ENCODE assay signal across 8 cellular contexts in the genomic region with DNA sequence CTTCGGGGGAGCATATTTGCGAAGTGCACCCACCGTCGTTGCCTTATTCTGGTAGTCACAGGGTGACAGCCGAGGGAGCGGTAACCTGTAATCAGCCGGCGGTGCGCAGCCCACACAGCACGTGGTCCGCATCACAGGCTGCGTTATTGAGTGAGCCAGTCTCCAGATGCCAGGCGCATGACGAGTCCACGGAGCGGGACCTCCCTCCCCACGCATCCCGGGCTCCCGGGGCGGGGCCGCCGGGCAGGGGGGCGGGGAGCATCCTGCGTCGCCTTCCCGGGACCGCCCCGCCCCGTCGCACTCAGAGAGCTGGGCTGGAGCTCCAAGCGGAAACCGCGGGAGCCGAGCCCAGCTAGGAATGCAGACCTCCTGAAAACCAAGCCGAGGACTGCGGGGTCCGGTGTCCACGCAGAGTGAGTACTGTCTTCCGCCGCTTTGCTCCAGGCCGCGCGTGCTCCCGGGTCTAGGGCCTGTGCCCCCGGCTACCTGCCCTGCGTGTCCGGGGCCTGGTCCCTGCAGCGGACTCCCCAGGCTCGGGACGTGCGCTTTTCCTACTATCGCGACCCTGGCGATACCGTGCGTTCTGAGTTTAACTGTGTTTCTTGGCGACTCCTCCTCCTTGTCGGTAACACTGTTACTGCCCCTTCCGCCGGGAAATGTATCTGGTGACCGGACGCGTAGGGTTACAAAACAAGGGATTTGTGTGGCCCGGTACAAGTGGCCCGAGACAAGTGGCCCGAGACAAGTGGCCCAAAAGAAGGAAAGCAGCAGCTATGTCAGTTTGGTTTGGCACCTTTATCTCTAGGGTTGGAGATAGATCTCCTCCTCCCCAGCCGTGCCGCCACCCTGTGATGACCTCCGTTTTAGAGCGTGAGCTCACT. TPM values are rescaled to one million over a fixed set of nuclear protein-coding genes. Genes with fewer than 3 reads are reported as not detected.
DNase-seq lines count a peak whose midpoint lies in the region; ATAC-seq, FAIRE-seq and TF ChIP-seq lines count a peak whose summit lies in the region.

No MANE protein-coding gene starts in this region.

- DNase-seq in GM12891 (ENCODE audit: insufficient read length, low spot score) (peak; percentile 39), NCI-H1105 treated with DMSO at 0.1 percent for 48 hours (lab: John Stamatoyannopoulos, UW) (peak; percentile 27), iris pigment epithelial cell (ENCODE audit: low read depth) (peak; percentile 97), smooth muscle cell of the brain vasculature (ENCODE audit: low read depth, low spot score) (peak; percentile 82), NOMO-1 treated with DMSO at 0.1 percent for 48 hours (lab: John Stamatoyannopoulos, UW; ENCODE audit: unreplicated experiment) (no peak)
- peak; percentile 81 for DNase-seq in central memory CD4-positive, alpha-beta T cell

- peak; percentile 74 for ATAC-seq in HG02588 (IDR thresholded peaks at IDR 0.05; ENCODE audit: unreplicated experiment)
- ATAC-seq in activated CD4-positive, CD25-positive, alpha-beta regulatory T cell treated with anti-CD3 and anti-CD28 coated beads, Interleukin-2, amount 50 U/mL, for 24 hours, result peak; percentile 78 to 84

- no peak for TF ChIP-seq POLR2A in GM12891 (IDR thresholded peaks at IDR 0.05; ENCODE audit: low read depth, low read length)

- no peak for FAIRE-seq in GM12891 (lab: Jason Lieb, UNC)

TF ChIP-seq in GM12891, 5 proteins besides CTCF, POLR2A, EP300 and RAD21:
- no peak for TF ChIP-seq SPI1 (IDR thresholded peaks at IDR 0.05; ENCODE audit: low read depth, low read length)
- TF ChIP-seq POLR2AphosphoS5 (IDR thresholded peaks at IDR 0.05; ENCODE audit: low read depth, low read length), result no peak
- TF ChIP-seq POU2F2 (IDR thresholded peaks at IDR 0.05; ENCODE audit: low read depth, low read length), result no peak
- 0 out of 2 replicates have a peak, but pooled peaks have one; percentile 33 for TF ChIP-seq TAF1 (IDR thresholded peaks at IDR 0.05; ENCODE audit: low read depth, low read length)
- TF ChIP-seq PAX5 (IDR thresholded peaks at IDR 0.05; ENCODE audit: insufficient read depth, low read length, severe bottlenecking), result no peak

RNA-seq across cellular contexts. Expression of a gene that starts 40.6 kb away (rescaled TPM):
- polyA plus RNA-seq in GM12891 (2012; ENCODE audit: low read depth, missing spikeins), result 35.1 TPM
